7 cellular contexts compared by ENCODE assay signal in the genomic region with DNA sequence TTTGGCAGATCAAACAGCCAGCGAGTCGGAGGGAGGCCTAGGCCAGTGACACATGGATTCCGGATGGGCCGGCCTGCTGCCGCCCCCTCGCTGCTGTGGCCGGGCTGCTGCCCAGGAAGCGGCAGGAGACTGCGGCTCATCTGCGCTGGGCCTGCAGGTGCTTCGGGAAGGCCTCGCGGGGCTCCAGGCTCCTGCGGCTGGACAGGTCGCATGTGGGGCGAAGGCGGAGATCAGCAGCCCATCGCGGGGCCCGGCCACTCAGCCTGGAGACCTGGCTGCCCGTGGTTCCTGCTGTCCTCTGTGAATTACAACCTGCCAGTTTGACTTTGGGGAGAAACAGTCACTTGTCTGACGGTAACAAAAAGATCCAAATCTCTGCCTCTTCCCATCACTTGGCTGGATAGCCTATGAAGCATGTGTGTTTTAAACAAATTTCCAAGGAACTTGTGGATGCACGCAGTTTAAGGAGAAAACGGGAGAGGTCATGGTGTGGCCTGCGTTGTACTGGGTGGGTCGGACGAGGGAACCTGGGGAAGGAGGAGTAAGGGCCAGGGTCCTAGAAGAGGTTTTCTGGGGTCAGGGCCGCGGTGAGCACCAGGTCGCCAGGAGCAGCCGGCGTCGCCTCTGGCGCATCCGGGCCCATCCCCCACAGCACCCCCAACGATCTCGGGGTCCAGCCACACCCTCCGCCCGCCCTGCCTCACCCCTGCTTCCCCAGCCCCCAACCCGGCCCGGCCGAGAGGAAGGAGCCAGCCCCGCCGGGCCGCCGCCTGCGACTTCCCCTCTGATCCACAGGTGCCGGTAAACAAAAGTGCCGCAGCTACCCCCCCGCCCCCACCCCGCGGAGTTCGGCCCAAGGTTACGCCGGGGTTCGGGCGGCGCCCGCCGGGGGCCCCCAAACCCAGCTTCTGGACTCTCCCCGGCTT.
DNase-seq lines count a peak whose midpoint lies in the region; ATAC-seq and TF ChIP-seq lines count a peak whose summit lies in the region.

No MANE protein-coding gene starts in this region.

- H3K4me1 ChIP-seq in RWPE2 (ENCODE audit: insufficient read depth, poor library complexity, severe bottlenecking), result no peaks in the 10 kb centered on the region

- DNase-seq in RWPE2 (ENCODE audit: low spot score) (peak; percentile 48), left kidney (ENCODE audit: low read depth, low spot score) (peak; percentile 76), NCI-H69 (lab: John Stamatoyannopoulos, UW) (no peak)
- peak; percentile 39 for DNase-seq in stimulated activated CD8-positive, alpha-beta memory T cell treated with anti-CD3 and anti-CD28 coated beads, Interleukin-12 subunit alpha, Interleukin-12 subunit beta, amount 100 ng/mL, for 4 hours (ENCODE audit: low read depth)
- DNase-seq in NK-92 treated with Interleukin-12 subunit alpha and Interleukin-12 subunit beta, amount 100 ng/mL, for 24 hours (lab: John Stamatoyannopoulos, UW), result no peak

- H3K27me3 ChIP-seq in RWPE2 (ENCODE audit: insufficient read depth, poor library complexity, severe bottlenecking), result peaks cover 25% of the 10 kb centered on the region

- no peaks in the 10 kb centered on the region for H3K36me3 ChIP-seq in RWPE2 (ENCODE audit: low read depth)

- no peak overlapping the region for H3K4me3 ChIP-seq in RWPE2 (ENCODE audit: severe bottlenecking)

- TF ChIP-seq CTCF in RWPE2 (IDR thresholded peaks at IDR 0.05; ENCODE audit: poor library complexity, severe bottlenecking), result no peak

- no peaks in the 10 kb centered on the region for H3K9me3 ChIP-seq in RWPE2 (ENCODE audit: severe bottlenecking)

- H3K27ac ChIP-seq in RWPE2 (ENCODE audit: poor library complexity, severe bottlenecking), result no peak overlapping the region
- H3K27ac ChIP-seq in angular gyrus (ENCODE audit: low read depth, low read length), result peak overlapping the region; percentile 92

- ATAC-seq in RWPE2 (ENCODE audit: low read depth) (no peak), GM18517 (IDR thresholded peaks at IDR 0.05; ENCODE audit: unreplicated experiment) (no peak)

Comparison
In these comparisons a context has a peak if more than half of its experiments do, and no peak if none do; other contexts are left out.
1. DNase-seq: peak in RWPE2 (single experiment), left kidney (single experiment) and stimulated activated CD8-positive, alpha-beta memory T cell treated with anti-CD3 and anti-CD28 coated beads, Interleukin-12 subunit alpha, Interleukin-12 subunit beta, amount 100 ng/mL, for 4 hours (single experiment); none in NK-92 treated with Interleukin-12 subunit alpha and Interleukin-12 subunit beta, amount 100 ng/mL, for 24 hours (single experiment) and NCI-H69 (single experiment).